Comparison of ENCODE assay signal across 25 cellular contexts in the genomic region with DNA sequence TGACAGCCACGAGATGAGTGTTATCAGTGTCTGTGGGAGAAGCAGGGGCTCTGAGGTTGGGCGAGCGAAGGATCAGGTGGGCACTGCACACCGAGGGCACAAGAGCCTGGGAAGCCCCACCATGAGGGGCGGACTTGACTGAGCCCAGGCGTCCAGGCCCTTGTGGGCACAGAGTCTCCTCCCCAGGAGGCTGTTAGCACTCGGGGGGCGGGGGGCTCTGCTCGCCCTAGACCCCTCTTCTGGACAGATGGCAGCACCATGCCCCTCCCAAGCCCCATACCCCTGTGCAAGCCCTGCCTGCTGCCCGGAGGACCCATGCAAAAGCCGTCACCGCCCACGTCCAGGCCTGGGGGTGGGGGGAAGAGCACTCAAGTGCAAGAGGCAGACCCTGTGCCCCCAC.
"Had no signal": no experiment of that assay in that cellular context is flagged by ENCODE, and none has a peak within 500 bp of the region (broad histone marks: within the 10 kb centered on the region; RNA-seq: fewer than 3 reads in every experiment).

No MANE protein-coding gene starts in this region.

- DNase-seq: activated CD4-positive, alpha-beta memory T cell treated with anti-CD3 and anti-CD28 coated beads for 36 hours; activated CD4-positive, alpha-beta T cell treated with anti-CD3 and anti-CD28 coated beads for 4 hours; activated CD4-positive, CD25-positive, alpha-beta regulatory T cell; activated effector memory CD4-positive, alpha-beta T cell treated with anti-CD3 and anti-CD28 coated beads, Interleukin-2, amount 50 U/mL, for 16 hours; activated naive CD4-positive, alpha-beta T cell treated with anti-CD3 and anti-CD28 coated beads, Interleukin-2, amount 10 ng/mL, durations not matched to agents 7 days and 5 days; activated naive CD8-positive, alpha-beta T cell treated with anti-CD3 and anti-CD28 coated beads, Interleukin-2, amount 50 U/mL, for 24 hours; activated T-cell treated with anti-CD3 and anti-CD28 coated beads, Interleukin-2, amount 50 U/mL, for 48 hours; body of pancreas; effector CD4-positive, alpha-beta T cell; erythroblast; foreskin fibroblast; small intestine; stimulated activated CD4-positive, alpha-beta T cell treated with anti-CD3 and anti-CD28 coated beads, Interleukin-2, amount 100 ng/mL, for 24 hours; stimulated activated naive B cell treated with anti-CD40 and anti-IgM and Interleukin-4, amounts not matched to agents 10 μg/mL and 1 μg/mL and 100 μg/mL, for 72 hours; T-helper 17 cell; transverse colon had no signal

- H3K9me3 Mint-ChIP-seq: activated CD4-positive, alpha-beta memory T cell treated with anti-CD3 and anti-CD28 coated beads for 36 hours; activated naive CD4-positive, alpha-beta T cell treated with anti-CD3 and anti-CD28 coated beads, Interleukin-2, amount 10 ng/mL, durations not matched to agents 7 days and 5 days; activated naive CD8-positive, alpha-beta T cell treated with anti-CD3 and anti-CD28 coated beads, Interleukin-2, amount 50 U/mL, for 24 hours; dendritic cell treated with granulocyte-macrophage colony-stimulating factor and Interleukin-4, amounts not matched to agents 40 ng/mL and 50 ng/mL, for 4 days; natural killer cell treated with Interleukin-12 subunit alpha and Interleukin-12 subunit beta and Interleukin-15 and Interleukin-18, amount 100 ng/mL, for 72 hours; stimulated activated naive B cell treated with anti-CD40 and anti-IgM and Interleukin-4, amounts not matched to agents 10 μg/mL and 1 μg/mL and 100 μg/mL, for 72 hours had no signal

- H3K27me3 ChIP-seq: body of pancreas, cardiac muscle cell, pancreas, right lobe of liver, transverse colon, vagina had no signal

- H3K4me3 ChIP-seq: body of pancreas, cardiac muscle cell, pancreas, right lobe of liver, transverse colon, vagina had no signal

- H3K36me3 Mint-ChIP-seq: activated CD4-positive, alpha-beta memory T cell treated with anti-CD3 and anti-CD28 coated beads for 36 hours; activated naive CD4-positive, alpha-beta T cell treated with anti-CD3 and anti-CD28 coated beads, Interleukin-2, amount 10 ng/mL, durations not matched to agents 7 days and 5 days; natural killer cell treated with Interleukin-12 subunit alpha and Interleukin-12 subunit beta and Interleukin-15 and Interleukin-18, amount 100 ng/mL, for 72 hours; stimulated activated naive B cell treated with anti-CD40 and anti-IgM and Interleukin-4, amounts not matched to agents 10 μg/mL and 1 μg/mL and 100 μg/mL, for 72 hours had no signal

- H3K36me3 ChIP-seq: cardiac muscle cell, pancreas, right lobe of liver, transverse colon, vagina had no signal

- H3K27ac ChIP-seq: body of pancreas, cardiac muscle cell, pancreas, right lobe of liver, transverse colon, vagina had no signal

- ATAC-seq: activated naive CD8-positive, alpha-beta T cell treated with anti-CD3 and anti-CD28 coated beads, Interleukin-2, amount 50 U/mL, for 24 hours; body of pancreas; left lobe of liver; natural killer cell treated with Interleukin-12 subunit alpha and Interleukin-12 subunit beta and Interleukin-15 and Interleukin-18, amount 100 ng/mL, for 72 hours; pancreas; right lobe of liver; stimulated activated naive B cell treated with anti-CD40 and anti-IgM and Interleukin-4, amounts not matched to agents 10 μg/mL and 1 μg/mL and 100 μg/mL, for 72 hours; T-helper 17 cell had no signal

- H3K9me3 ChIP-seq: body of pancreas, pancreas, right lobe of liver, transverse colon, vagina had no signal

- H3K27me3 Mint-ChIP-seq: activated CD4-positive, alpha-beta memory T cell treated with anti-CD3 and anti-CD28 coated beads for 36 hours; activated naive CD8-positive, alpha-beta T cell treated with anti-CD3 and anti-CD28 coated beads, Interleukin-2, amount 50 U/mL, for 24 hours; natural killer cell treated with Interleukin-12 subunit alpha and Interleukin-12 subunit beta and Interleukin-15 and Interleukin-18, amount 100 ng/mL, for 72 hours; stimulated activated naive B cell treated with anti-CD40 and anti-IgM and Interleukin-4, amounts not matched to agents 10 μg/mL and 1 μg/mL and 100 μg/mL, for 72 hours; T-helper 17 cell had no signal

- H3K27ac Mint-ChIP-seq: activated CD4-positive, alpha-beta memory T cell treated with anti-CD3 and anti-CD28 coated beads for 36 hours; activated naive CD4-positive, alpha-beta T cell treated with anti-CD3 and anti-CD28 coated beads, Interleukin-2, amount 10 ng/mL, durations not matched to agents 7 days and 5 days; activated naive CD8-positive, alpha-beta T cell treated with anti-CD3 and anti-CD28 coated beads, Interleukin-2, amount 50 U/mL, for 24 hours; stimulated activated naive B cell treated with anti-CD40 and anti-IgM and Interleukin-4, amounts not matched to agents 10 μg/mL and 1 μg/mL and 100 μg/mL, for 72 hours; T-helper 17 cell had no signal

- H3K4me3 Mint-ChIP-seq: activated CD4-positive, alpha-beta memory T cell treated with anti-CD3 and anti-CD28 coated beads for 36 hours; activated naive CD4-positive, alpha-beta T cell treated with anti-CD3 and anti-CD28 coated beads, Interleukin-2, amount 10 ng/mL, durations not matched to agents 7 days and 5 days; activated naive CD8-positive, alpha-beta T cell treated with anti-CD3 and anti-CD28 coated beads, Interleukin-2, amount 50 U/mL, for 24 hours; dendritic cell treated with granulocyte-macrophage colony-stimulating factor and Interleukin-4, amounts not matched to agents 40 ng/mL and 50 ng/mL, for 4 days had no signal

- FAIRE-seq: endometrium, keratinocyte, pancreas, small intestine had no signal
